Comparison of ENCODE assay signal across 34 cellular contexts in genomic region chr22:33341611-33342010, GRCh38.
"Had no signal": no experiment of that assay in that cellular context is flagged by ENCODE, and none has a peak within 500 bp of the region (broad histone marks: within the 10 kb centered on the region; RNA-seq: fewer than 3 reads in every experiment).

No MANE protein-coding gene starts in this region.

- H3K4me3 Mint-ChIP-seq: activated B cell treated with CpG ODN at 0.5 μM for 24 hours; activated CD8-positive, alpha-beta T cell treated with anti-CD3 and anti-CD28 coated beads for 36 hours; activated naive CD4-positive, alpha-beta T cell treated with anti-CD3 and anti-CD28 coated beads for 36 hours; activated naive CD4-positive, alpha-beta T cell treated with anti-CD3 and anti-CD28 coated beads, Interleukin-2, amount 50 U/mL, for 24 hours; activated naive CD8-positive, alpha-beta T cell treated with anti-CD3 and anti-CD28 coated beads for 36 hours; activated naive CD8-positive, alpha-beta T cell treated with anti-CD3 and anti-CD28 coated beads, Interleukin-2, amount 50 U/mL, for 24 hours; activated T-cell treated with anti-CD3 and anti-CD28 coated beads, Interleukin-2, amount 50 U/mL, for 4 hours; T-helper 17 cell; T-helper 2 cell treated with Interferon-gamma antibody and Interleukin-4, amounts not matched to agents 5 μg/mL and 100 μg/mL, for 36 hours had no signal

- H3K27ac ChIP-seq: adrenal gland, body of pancreas, cardiac muscle cell, colonic mucosa, epithelial cell of prostate, WERI-Rb-1 had no signal

- H3K27me3 ChIP-seq: adrenal gland, body of pancreas, cardiac muscle cell, colonic mucosa had no signal

- H3K27ac Mint-ChIP-seq: activated B cell treated with CpG ODN at 0.5 μM for 24 hours; activated CD8-positive, alpha-beta T cell treated with anti-CD3 and anti-CD28 coated beads for 36 hours; activated naive CD4-positive, alpha-beta T cell treated with anti-CD3 and anti-CD28 coated beads for 36 hours; activated naive CD4-positive, alpha-beta T cell treated with anti-CD3 and anti-CD28 coated beads, Interleukin-2, amount 50 U/mL, for 24 hours; activated naive CD8-positive, alpha-beta T cell treated with anti-CD3 and anti-CD28 coated beads for 36 hours; activated naive CD8-positive, alpha-beta T cell treated with anti-CD3 and anti-CD28 coated beads, Interleukin-2, amount 50 U/mL, for 24 hours; activated T-helper 2 cell treated with anti-CD3 and anti-CD28 coated beads, Interferon-gamma antibody, Interleukin-2, Interleukin-4, amounts not matched to agents 10 μg/mL and 5 μg/mL and 100 μg/mL, durations not matched to agents 14 hours and 24 hours and 36 hours; T-helper 17 cell; T-helper 2 cell treated with Interferon-gamma antibody and Interleukin-4, amounts not matched to agents 5 μg/mL and 100 μg/mL, for 36 hours had no signal

- FAIRE-seq: endometrium, endothelial cell of umbilical vein, frontal cortex had no signal

- H3K9me3 Mint-ChIP-seq: activated B cell treated with CpG ODN at 0.5 μM for 24 hours; activated CD8-positive, alpha-beta T cell treated with anti-CD3 and anti-CD28 coated beads for 36 hours; activated naive CD4-positive, alpha-beta T cell treated with anti-CD3 and anti-CD28 coated beads for 36 hours had no signal

- H3K9me3 ChIP-seq: adrenal gland, body of pancreas, colonic mucosa had no signal

- H3K4me1 ChIP-seq: adrenal gland, body of pancreas, colonic mucosa had no signal

- H3K4me1 Mint-ChIP-seq: activated B cell treated with CpG ODN at 0.5 μM for 24 hours; activated naive CD4-positive, alpha-beta T cell treated with anti-CD3 and anti-CD28 coated beads, Interleukin-2, amount 50 U/mL, for 24 hours; activated naive CD8-positive, alpha-beta T cell treated with anti-CD3 and anti-CD28 coated beads for 36 hours; activated naive CD8-positive, alpha-beta T cell treated with anti-CD3 and anti-CD28 coated beads, Interleukin-2, amount 50 U/mL, for 24 hours; T-helper 17 cell had no signal

- H3K4me3 ChIP-seq: adrenal gland, body of pancreas, cardiac muscle cell, colonic mucosa had no signal

- H3K36me3 Mint-ChIP-seq: activated naive CD4-positive, alpha-beta T cell treated with anti-CD3 and anti-CD28 coated beads, Interleukin-2, amount 50 U/mL, for 24 hours; activated naive CD8-positive, alpha-beta T cell treated with anti-CD3 and anti-CD28 coated beads for 36 hours had no signal

- ATAC-seq: activated CD4-positive, CD25-positive, alpha-beta regulatory T cell treated with anti-CD3 and anti-CD28 coated beads, Interleukin-2, amount 50 U/mL, for 24 hours; activated CD8-positive, alpha-beta T cell treated with anti-CD3 and anti-CD28 coated beads for 36 hours; activated naive CD8-positive, alpha-beta T cell treated with anti-CD3 and anti-CD28 coated beads, Interleukin-2, amount 50 U/mL, for 24 hours; activated T-cell treated with anti-CD3 and anti-CD28 coated beads, Interleukin-2, amount 50 U/mL, for 4 hours; body of pancreas; esophagus mucosa; T-helper 17 cell had no signal

- H3K27me3 Mint-ChIP-seq: activated B cell treated with CpG ODN at 0.5 μM for 24 hours; activated CD8-positive, alpha-beta T cell treated with anti-CD3 and anti-CD28 coated beads for 36 hours; activated naive CD8-positive, alpha-beta T cell treated with anti-CD3 and anti-CD28 coated beads, Interleukin-2, amount 50 U/mL, for 24 hours; T-helper 17 cell had no signal

- H3K36me3 ChIP-seq: adrenal gland, cardiac muscle cell, colonic mucosa, WERI-Rb-1 had no signal

- DNase-seq: activated B cell treated with CpG ODN at 0.5 μM for 24 hours; activated CD4-positive, alpha-beta T cell treated with anti-CD3 and anti-CD28 coated beads for 48 hours; activated CD4-positive, alpha-beta T cell treated with anti-CD3 and anti-CD28 coated beads, Interleukin-2, amount 50 U/mL, for 1 hour; activated CD4-positive, alpha-beta T cell treated with anti-CD3 and anti-CD28 coated beads, Interleukin-2, amount 50 U/mL, for 48 hours; activated CD8-positive, alpha-beta memory T cell treated with anti-CD3 and anti-CD28 coated beads for 24 hours; activated CD8-positive, alpha-beta T cell treated with anti-CD3 and anti-CD28 coated beads for 36 hours; activated effector memory CD4-positive, alpha-beta T cell treated with anti-CD3 and anti-CD28 coated beads, Interleukin-2, amount 50 U/mL, for 16 hours; activated naive CD4-positive, alpha-beta T cell treated with anti-CD3 and anti-CD28 coated beads for 36 hours; activated naive CD8-positive, alpha-beta T cell treated with anti-CD3 and anti-CD28 coated beads for 36 hours; activated naive CD8-positive, alpha-beta T cell treated with anti-CD3 and anti-CD28 coated beads, Interleukin-2, amount 50 U/mL, for 24 hours; activated T-cell treated with anti-CD3 and anti-CD28 coated beads, Interleukin-2, amount 50 U/mL, for 4 hours; adrenal gland; amygdala; aorta; body of pancreas; central memory CD4-positive, alpha-beta T cell; cerebellar nuclear complex; colonic mucosa; effector CD8-positive, alpha-beta T cell; foreskin fibroblast; T-helper 1 cell; T-helper 17 cell; T1000 had no signal
